Comparison of ENCODE assay signal across 22 cellular contexts in genomic region chr7:128205068-128205467, GRCh38. TPM values are rescaled to one million over a fixed set of nuclear protein-coding genes. Genes with fewer than 3 reads are reported as not detected.
A peak's percentile ranks its signal among the peaks of the same experiment; 100 is the strongest.
DNase-seq lines count a peak whose midpoint lies in the region; ATAC-seq and TF ChIP-seq lines count a peak whose summit lies in the region.
"Had no signal": no experiment of that assay in that cellular context is flagged by ENCODE, and none has a peak within 500 bp of the region (broad histone marks: within the 10 kb centered on the region; RNA-seq: fewer than 3 reads in every experiment).

No MANE protein-coding gene starts in this region.

- no peaks in the 10 kb centered on the region for H3K79me1 ChIP-seq in trophoblast cell (ENCODE audit: low read length)

- no peaks in the 10 kb centered on the region for H3K36me3 ChIP-seq in HEK293 (ENCODE audit: control insufficient read depth in 2 of 2, insufficient read depth in 1 of 2, low read length in 2 of 2)
- H3K36me3 ChIP-seq in trophoblast cell (ENCODE audit: control insufficient read depth in 1 of 2, insufficient read depth in 2 of 2, low read length in 2 of 2) = no peaks in the 10 kb centered on the region
- H3K36me3 ChIP-seq: BE2C; BLaER1 treated with 17β-estradiol and CSF1 and Interleukin-3, amounts not matched to agents 10 nM and 100 nM had no signal

- H3K4me1 ChIP-seq in HEK293 (ENCODE audit: control insufficient read depth, insufficient read depth, low read length) = no peaks in the 10 kb centered on the region
- peaks cover 0 to 8% of the 10 kb centered on the region in 2 experiments for H3K4me1 ChIP-seq in trophoblast cell (ENCODE audit: control insufficient read depth in 1 of 2, insufficient read depth in 2 of 2, low read length in 2 of 2)
- H3K4me1 ChIP-seq: A549 had no signal

- no peak overlapping the region for H4K8ac ChIP-seq in trophoblast cell (ENCODE audit: low read depth, low read length)

- no peak overlapping the region for H2BK12ac ChIP-seq in trophoblast cell (ENCODE audit: low read length)

- H2BK120ac ChIP-seq in trophoblast cell (ENCODE audit: insufficient read depth, low read length, poor library complexity) = no peak overlapping the region

- H3K9me3 ChIP-seq in HEK293 (ENCODE audit: control insufficient read depth, insufficient read depth, low read depth, low read length) (no peaks in the 10 kb centered on the region), trophoblast cell (ENCODE audit: insufficient read depth, low read depth, low read length) (peaks cover 12% of the 10 kb centered on the region)
- H3K9me3 ChIP-seq: A549, BE2C had no signal

- no peak overlapping the region for H2AFZ ChIP-seq in trophoblast cell (ENCODE audit: insufficient read depth, low read length, poor library complexity)

- H3K14ac ChIP-seq in trophoblast cell (ENCODE audit: low read length) = no peak overlapping the region

- H3K9ac ChIP-seq in trophoblast cell (ENCODE audit: low read length) = no peak overlapping the region
- H3K9ac ChIP-seq: BLaER1 treated with 17β-estradiol and CSF1 and Interleukin-3, amounts not matched to agents 10 nM and 100 nM had no signal

- H4K12ac ChIP-seq in trophoblast cell (ENCODE audit: low read depth, low read length) = no peak overlapping the region

- no peak overlapping the region for H3K4me3 ChIP-seq in HEK293 (ENCODE audit: low read depth, low read length)
- H3K4me3 ChIP-seq in trophoblast cell (ENCODE audit: low read depth, low read length) = peak overlapping the region; percentile 57
- H3K4me3 ChIP-seq: A549; BLaER1 treated with 17β-estradiol and CSF1 and Interleukin-3, amounts not matched to agents 10 nM and 100 nM; GM12878 had no signal

- H2BK5ac ChIP-seq in trophoblast cell (ENCODE audit: low read depth, low read length, poor library complexity) = no peak overlapping the region

- POLR2A ChIA-PET in HEK293 (lab: Yijun Ruan, JAX) = no interaction called here

- no CpG with 5 or more reads among the region's 4 CpGs for WGBS in trophoblast cell (ENCODE audit: extremely low coverage, insufficient coverage, insufficient read length)

- H4K91ac ChIP-seq in trophoblast cell (ENCODE audit: low read depth, low read length) = no peak overlapping the region

- no peak for ATAC-seq in GM18517 (IDR thresholded peaks at IDR 0.05; ENCODE audit: unreplicated experiment)
- ATAC-seq: A549, GM12878 had no signal

- no peak overlapping the region for H3K18ac ChIP-seq in trophoblast cell (ENCODE audit: low read length)

- no peaks in the 10 kb centered on the region for H3K79me2 ChIP-seq in trophoblast cell (ENCODE audit: control insufficient read depth, insufficient read depth, low read length, poor library complexity)

- H3K4me2 ChIP-seq in trophoblast cell (ENCODE audit: low read length) = no peak overlapping the region
- H3K4me2 ChIP-seq: A549; BLaER1 treated with 17β-estradiol and CSF1 and Interleukin-3, amounts not matched to agents 10 nM and 100 nM had no signal

- no peak overlapping the region for H3K4ac ChIP-seq in trophoblast cell (ENCODE audit: low read depth, low read length)

- TF ChIP-seq CTCF in HEK293 (tag by site-specific recombination; IDR thresholded peaks at IDR 0.05) = no peak

- CTCF ChIA-PET in HEK293 (lab: Yijun Ruan, JAX) = interaction anchor here (0.6 to 7.2 kb wide), 4 partner anchors 38 to 703 kb away, joined by 3 to 148 read pairs (median 59); no protein-coding TSS in a partner anchor

- H3K27ac ChIP-seq in HEK293 (ENCODE audit: extremely low read depth, low read depth, low read length) (no peak overlapping the region), trophoblast cell (ENCODE audit: low read depth, low read length) (no peak overlapping the region)
- H3K27ac ChIP-seq: A549; BLaER1 treated with 17β-estradiol and CSF1 and Interleukin-3, amounts not matched to agents 10 nM and 100 nM had no signal

- peaks cover 30% of the 10 kb centered on the region for H3K27me3 ChIP-seq in trophoblast cell (ENCODE audit: insufficient read depth, low read length)

- no peak overlapping the region for H2AK5ac ChIP-seq in trophoblast cell (ENCODE audit: low read length)

- DNase-seq in activated CD8-positive, alpha-beta memory T cell treated with anti-CD3 and anti-CD28 coated beads, Interleukin-2, amount 50 U/mL, for 48 hours = peak; percentile 36
- no peak for DNase-seq in activated CD8-positive, alpha-beta memory T cell treated with anti-CD3 and anti-CD28 coated beads, Interleukin-2, amount 50 U/mL, for 4 hours
- DNase-seq in islet precursor cell (peak; percentile 7), trophoblast cell (no peak), ureter (ENCODE audit: low spot score) (no peak)
- DNase-seq: 8988T; ACHN; AML-193; BE2C; CD4-positive, alpha-beta T cell; CD8-positive, alpha-beta memory T cell; DMS 273 treated with DMSO at 0.1 percent for 48 hours; DMS79; EL; GDM1; GOT3; HCEC 1CT had no signal

- no peak overlapping the region for H3K23ac ChIP-seq in trophoblast cell (ENCODE audit: low read length)

TF ChIP-seq in HEK293, 187 proteins besides CTCF, POLR2A, EP300 and RAD21:
- TF ChIP-seq ZNF416 (tag by site-specific recombination; IDR thresholded peaks at IDR 0.05) (peak; percentile 54; the same call in 1 of the 2 replicates), ZNF114 (tag by site-specific recombination; IDR thresholded peaks at IDR 0.05) (no peak), ZNF623 (tag by site-specific recombination; IDR thresholded peaks at IDR 0.05) (peak; percentile 84), ZBTB7A (tag by site-specific recombination; IDR thresholded peaks at IDR 0.05; ENCODE audit: low read depth) (no peak)

RNA-seq across cellular contexts. Expression of gene LEP, which starts 36.0 kb away (rescaled TPM):
- polyA plus RNA-seq in trophoblast cell (2013) = 0.24 and 0.25 TPM in 2 replicates
- 0.89 TPM for total RNA-seq in ureter
- total RNA-seq: CD4-positive, alpha-beta T cell; CD8-positive, alpha-beta memory T cell; GM12878 had no signal
- polyA plus RNA-seq: A549; CD8-positive, alpha-beta memory T cell; GM12878 had no signal

Comparison
In these comparisons a context has a peak if more than half of its experiments do, and no peak if none do; other contexts are left out.
1. DNase-seq: peak in activated CD8-positive, alpha-beta memory T cell treated with anti-CD3 and anti-CD28 coated beads, Interleukin-2, amount 50 U/mL, for 48 hours (single experiment) and islet precursor cell (single experiment); none in activated CD8-positive, alpha-beta memory T cell treated with anti-CD3 and anti-CD28 coated beads, Interleukin-2, amount 50 U/mL, for 4 hours (single experiment), trophoblast cell (0 of 2) and ureter (single experiment).